In genomic region chr20:63686492-63687321, GRCh38 we compare ENCODE assay signal across 6 cellular contexts. TPM values are rescaled to one million over a fixed set of nuclear protein-coding genes. Genes with fewer than 3 reads are reported as not detected.
DNase-seq lines count a peak whose midpoint lies in the region; TF ChIP-seq lines count a peak whose summit lies in the region.

No MANE protein-coding gene starts in this region.

- CTCF ChIA-PET in GM10248 (lab: Yijun Ruan, JAX) = interaction anchor here (1.0 kb wide), 2 partner anchors 29 to 177 kb away, joined by 3 read pairs; partner anchors contain the start of gene RTEL1

- H3K27ac ChIP-seq in ectodermal cell (ENCODE audit: insufficient read depth, low read depth, low read length, poor library complexity, severe bottlenecking) = peak overlapping the region; percentile 65

- DNase-seq in Kasumi-1 (lab: John Stamatoyannopoulos, UW) = peak; percentile 22 to 70
- DNase-seq in renal cortical epithelial cell (ENCODE audit: low read depth) = peak; percentile 82
- DNase-seq in G401 (ENCODE audit: low spot score) = no peak
- DNase-seq in NCI-H82 treated with DMSO at 0.1 percent for 48 hours (lab: John Stamatoyannopoulos, UW; ENCODE audit: unreplicated experiment) = no peak
- no peak for DNase-seq in GM10248 (ENCODE audit: extremely low spot score)

- no peak overlapping the region for H3K4me3 ChIP-seq in ectodermal cell (ENCODE audit: insufficient read depth, low read depth, low read length)

- H3K9me3 ChIP-seq in ectodermal cell (ENCODE audit: control insufficient read depth, low read length) = no peaks in the 10 kb centered on the region

- in situ Hi-C loops in G401 (cut with HindIII; ENCODE audit: low sequenced_read_pairs) = no loop called here

- H3K27me3 ChIP-seq in ectodermal cell (ENCODE audit: control insufficient read depth, insufficient read depth, low read length, poor library complexity, severe bottlenecking) = no peaks in the 10 kb centered on the region

- no peaks in the 10 kb centered on the region for H3K4me1 ChIP-seq in ectodermal cell (ENCODE audit: control insufficient read depth, insufficient read depth, low read length)

- POLR2A ChIA-PET in GM10248 (lab: Yijun Ruan, JAX) = interaction anchor here (0.6 kb wide), 1 partner anchor 176 kb away, joined by 3 read pairs; no protein-coding TSS in a partner anchor

- no peak for TF ChIP-seq CTCF in GM10248 (IDR thresholded peaks at IDR 0.05; ENCODE audit: control extremely low read depth, extremely low read depth, low read depth, missing control alignments)

- WGBS in ectodermal cell, 2 experiments = 90 to 92% methylated on average over 45 of the region's 45 CpGs

- H3K36me3 ChIP-seq in ectodermal cell (ENCODE audit: control insufficient read depth, insufficient read depth, low read length) = no peaks in the 10 kb centered on the region

RNA-seq across cellular contexts. Expression of gene TNFRSF6B, which starts 9.7 kb away (rescaled TPM):
- polyA plus RNA-seq in ectodermal cell (2013, experiment 1 of 4) = 3.2 TPM
- 0.53 TPM for polyA plus RNA-seq in ectodermal cell (2013, experiment 2 of 4)
- polyA plus RNA-seq in ectodermal cell (2013, experiment 3 of 4) = 0.59 TPM
- polyA plus RNA-seq in ectodermal cell (2013, experiment 4 of 4) = 2.2 TPM
- total RNA-seq in renal cortical epithelial cell = 10.8 and 191 TPM in 2 replicates
- total RNA-seq in G401 (2014; rRNA removed; shearing (Covaris generic)) = not detected in 2 replicates

RNA-seq across cellular contexts. Expression of gene ARFRP1, which starts 21.1 kb away (rescaled TPM):
- polyA plus RNA-seq in ectodermal cell (2013, experiment 1 of 4) = 21.7 TPM
- 27.9 TPM for polyA plus RNA-seq in ectodermal cell (2013, experiment 2 of 4)
- 19.3 TPM for polyA plus RNA-seq in ectodermal cell (2013, experiment 3 of 4)
- 20.9 TPM for polyA plus RNA-seq in ectodermal cell (2013, experiment 4 of 4)
- total RNA-seq in renal cortical epithelial cell = 30.0 and 59.2 TPM in 2 replicates
- total RNA-seq in G401 (2014; rRNA removed; shearing (Covaris generic)) = 33.0 and 36.7 TPM in 2 replicates

RNA-seq across cellular contexts. Expression of gene ZGPAT, which starts 21.1 kb away (rescaled TPM):
- polyA plus RNA-seq in ectodermal cell (2013, experiment 1 of 4) = 33.0 TPM
- polyA plus RNA-seq in ectodermal cell (2013, experiment 2 of 4) = 27.2 TPM
- polyA plus RNA-seq in ectodermal cell (2013, experiment 3 of 4) = 23.8 TPM
- polyA plus RNA-seq in ectodermal cell (2013, experiment 4 of 4) = 24.1 TPM
- total RNA-seq in renal cortical epithelial cell = 25.7 and 30.6 TPM in 2 replicates
- total RNA-seq in G401 (2014; rRNA removed; shearing (Covaris generic)) = 49.4 and 52.7 TPM in 2 replicates

RNA-seq across cellular contexts. Expression of gene RTEL1, which starts 28.6 kb away (rescaled TPM):
- polyA plus RNA-seq in ectodermal cell (2013, experiment 1 of 4) = 19.4 TPM
- 17.9 TPM for polyA plus RNA-seq in ectodermal cell (2013, experiment 2 of 4)
- 11.4 TPM for polyA plus RNA-seq in ectodermal cell (2013, experiment 3 of 4)
- polyA plus RNA-seq in ectodermal cell (2013, experiment 4 of 4) = 12.6 TPM
- 5.6 and 8.0 TPM in 2 replicates for total RNA-seq in renal cortical epithelial cell
- total RNA-seq in G401 (2014; rRNA removed; shearing (Covaris generic)) = 18.5 and 18.7 TPM in 2 replicates

RNA-seq across cellular contexts. Expression of gene STMN3, which starts 33.5 kb away (rescaled TPM):
- polyA plus RNA-seq in ectodermal cell (2013, experiment 1 of 4) = 6.7 TPM
- 6.6 TPM for polyA plus RNA-seq in ectodermal cell (2013, experiment 2 of 4)
- polyA plus RNA-seq in ectodermal cell (2013, experiment 3 of 4) = 8.2 TPM
- 10.2 TPM for polyA plus RNA-seq in ectodermal cell (2013, experiment 4 of 4)
- total RNA-seq in renal cortical epithelial cell = 17.9 and 30.9 TPM in 2 replicates
- 179 and 180 TPM in 2 replicates for total RNA-seq in G401 (2014; rRNA removed; shearing (Covaris generic))

Comparison
In these comparisons a context has a peak if more than half of its experiments do, and no peak if none do; other contexts are left out.
1. DNase-seq: peak in Kasumi-1 (2 of 2) and renal cortical epithelial cell (single experiment); none in G401 (single experiment), NCI-H82 treated with DMSO at 0.1 percent for 48 hours (single experiment) and GM10248 (single experiment).
2. RNA of gene TNFRSF6B, which starts 9.7 kb away (total RNA-seq): 10.8 to 191 TPM in renal cortical epithelial cell; not detected in G401; every median in the first group is over 10 times any median in the second.